In the genomic region with DNA sequence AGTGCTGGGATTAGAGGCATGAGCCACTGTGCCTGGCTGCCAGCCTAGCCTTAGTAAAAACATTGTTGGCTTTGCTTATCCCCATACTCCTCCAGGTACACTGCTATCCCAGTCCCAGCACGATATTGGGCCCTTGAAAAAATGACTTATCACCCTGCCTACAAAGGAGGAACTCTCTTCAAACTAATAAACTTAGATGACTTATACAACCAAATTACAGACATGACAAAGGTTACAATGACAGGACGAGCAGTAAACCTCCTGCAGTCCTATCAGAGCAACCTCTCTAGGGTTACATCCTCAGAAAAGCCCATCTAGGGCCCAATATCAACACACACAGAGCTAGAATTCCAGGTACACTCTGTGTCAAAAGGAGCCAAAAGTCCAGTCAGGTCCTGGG, we compare ENCODE assay signal across 8 cellular contexts.
"Had no signal": no experiment of that assay in that cellular context is flagged by ENCODE, and none has a peak within 500 bp of the region (broad histone marks: within the 10 kb centered on the region; RNA-seq: fewer than 3 reads in every experiment).

No MANE protein-coding gene starts in this region.

- H3K36me3 ChIP-seq: HAP-1 had no signal

- H3K9me3 ChIP-seq: HAP-1 had no signal

- H3K4me3 Mint-ChIP-seq: HFFc6 had no signal

- H3K27me3 Mint-ChIP-seq: IgD-negative memory B cell had no signal

- H3K27ac Mint-ChIP-seq: HFFc6, IgD-negative memory B cell had no signal

- ATAC-seq: HCT116, HepG2 had no signal

- H3K9me3 Mint-ChIP-seq: HFFc6 had no signal

- H3K4me3 ChIP-seq: GM23248, HAP-1 had no signal

- DNase-seq: GM23248, GOT3, H7, HFFc6 had no signal
